1 cellular context compared by ENCODE assay signal in genomic region chr3:187382609-187383151, GRCh38.
TF ChIP-seq lines count a peak whose summit lies in the region.

No MANE protein-coding gene starts in this region.

TF ChIP-seq in GM23338, 12 proteins besides CTCF, POLR2A, EP300 and RAD21:
- TF ChIP-seq ZNF462 (CRISPR knock-in tag; IDR thresholded peaks at IDR 0.05) (no peak), POLR2AphosphoS5 (IDR thresholded peaks at IDR 0.05; ENCODE audit: low read depth) (no peak), EZH2phosphoT487 (IDR thresholded peaks at IDR 0.05; ENCODE audit: unreplicated experiment) (no peak), JUNB (IDR thresholded peaks at IDR 0.05; ENCODE audit: unreplicated experiment) (no peak), STAT1 (IDR thresholded peaks at IDR 0.05; ENCODE audit: unreplicated experiment) (no peak), ZNF331 (CRISPR knock-in tag; IDR thresholded peaks at IDR 0.05; ENCODE audit: low read depth) (no peak), EZH2 (IDR thresholded peaks at IDR 0.05; ENCODE audit: low read depth, unreplicated experiment) (no peak), ZNF114 (CRISPR knock-in tag; IDR thresholded peaks at IDR 0.05) (no peak), ETS1 (IDR thresholded peaks at IDR 0.05) (no peak), NANOG (IDR thresholded peaks at IDR 0.05; ENCODE audit: borderline replicate concordance) (no peak)
